1 cellular context compared by ENCODE assay signal in genomic region chr20:18566892-18567738, GRCh38.
TF ChIP-seq lines count a peak whose summit lies in the region.

Gene SMIM26, plus strand, starts transcription at chr20:18567432. Its CDS starts 47 bp downstream, at chr20:18567479.

TF ChIP-seq in A549, 52 proteins besides CTCF, POLR2A, EP300 and RAD21 (continued from another document):
- TF ChIP-seq JUN (IDR thresholded peaks at IDR 0.05): peak; percentile 92 to 93
- TF ChIP-seq PBX3 (IDR thresholded peaks at IDR 0.05): no peak
- TF ChIP-seq MAZ (IDR thresholded peaks at IDR 0.05; ENCODE audit: borderline replicate concordance, low read depth, low read length): no peak
- no peak for TF ChIP-seq ZSCAN20 (CRISPR knock-in tag; IDR thresholded peaks at IDR 0.05)
- TF ChIP-seq KDM1A (IDR thresholded peaks at IDR 0.05; ENCODE audit: low read depth): no peak
- TF ChIP-seq POLR2AphosphoS2 (conservative IDR thresholded peaks at IDR 0.05; ENCODE audit: low read length): no peak
- no peak for TF ChIP-seq ZFP36 (IDR thresholded peaks at IDR 0.05; ENCODE audit: borderline replicate concordance, partially characterized antibody)
- no peak for TF ChIP-seq MAFK (IDR thresholded peaks at IDR 0.05; ENCODE audit: partially characterized antibody)
- TF ChIP-seq BHLHE40 (IDR thresholded peaks at IDR 0.05; ENCODE audit: low read depth, low read length): no peak
- TF ChIP-seq RCOR1 (IDR thresholded peaks at IDR 0.05; ENCODE audit: low read depth, low read length): no peak
- peak; percentile 56 for TF ChIP-seq KDM5A (IDR thresholded peaks at IDR 0.05)
- no peak for TF ChIP-seq FOSL2 (IDR thresholded peaks at IDR 0.05)
- 0 out of 2 replicates have a peak, but pooled peaks have one; percentile 1 for TF ChIP-seq FOSL2 (CRISPR knock-in tag; IDR thresholded peaks at IDR 0.05)
- TF ChIP-seq REST (IDR thresholded peaks at IDR 0.05): no peak
- no peak for TF ChIP-seq SMC3 (IDR thresholded peaks at IDR 0.05)
- no peak for TF ChIP-seq CBX2 (IDR thresholded peaks at IDR 0.05; ENCODE audit: borderline replicate concordance, low read depth)
- no peak; the same call in 1 of the 2 replicates for TF ChIP-seq RFX5 (IDR thresholded peaks at IDR 0.05)
- no peak for TF ChIP-seq NPAS2 (CRISPR knock-in tag; IDR thresholded peaks at IDR 0.05; ENCODE audit: borderline replicate concordance)
- peak; percentile 80 for TF ChIP-seq PHF8 (IDR thresholded peaks at IDR 0.05; ENCODE audit: borderline replicate concordance, low read depth)
- 0 out of 2 replicates have a peak, but pooled peaks have one; percentile 30 for TF ChIP-seq FOXS1 (CRISPR knock-in tag; IDR thresholded peaks at IDR 0.05)
- TF ChIP-seq HEYL (CRISPR knock-in tag; IDR thresholded peaks at IDR 0.05): no peak
- no peak for TF ChIP-seq ZC3H11A (IDR thresholded peaks at IDR 0.05)
- TF ChIP-seq HOXA7 (CRISPR knock-in tag; IDR thresholded peaks at IDR 0.05): no peak
- TF ChIP-seq RNF2 (IDR thresholded peaks at IDR 0.05; ENCODE audit: borderline replicate concordance, low read depth): no peak
- no peak for TF ChIP-seq ATOH8 (CRISPR knock-in tag; IDR thresholded peaks at IDR 0.05; ENCODE audit: low read depth)
- TF ChIP-seq NR3C1 (IDR thresholded peaks at IDR 0.05): no peak
- no peak for TF ChIP-seq ELK1 (IDR thresholded peaks at IDR 0.05; ENCODE audit: low read depth, low read length)
- TF ChIP-seq HES2 (IDR thresholded peaks at IDR 0.05): no peak
- no peak for TF ChIP-seq CHD2 (IDR thresholded peaks at IDR 0.05; ENCODE audit: low read length, partially characterized antibody)
- no peak for TF ChIP-seq CHD4 (IDR thresholded peaks at IDR 0.05; ENCODE audit: borderline replicate concordance)
- TF ChIP-seq TFCP2L1 (CRISPR knock-in tag; IDR thresholded peaks at IDR 0.05): no peak
- TF ChIP-seq ZNF302 (CRISPR knock-in tag; IDR thresholded peaks at IDR 0.05): no peak
- TF ChIP-seq ESRRA (IDR thresholded peaks at IDR 0.05; ENCODE audit: borderline replicate concordance, low read length): no peak
